ENCODE assay signal across 1 cellular context in the genomic region with DNA sequence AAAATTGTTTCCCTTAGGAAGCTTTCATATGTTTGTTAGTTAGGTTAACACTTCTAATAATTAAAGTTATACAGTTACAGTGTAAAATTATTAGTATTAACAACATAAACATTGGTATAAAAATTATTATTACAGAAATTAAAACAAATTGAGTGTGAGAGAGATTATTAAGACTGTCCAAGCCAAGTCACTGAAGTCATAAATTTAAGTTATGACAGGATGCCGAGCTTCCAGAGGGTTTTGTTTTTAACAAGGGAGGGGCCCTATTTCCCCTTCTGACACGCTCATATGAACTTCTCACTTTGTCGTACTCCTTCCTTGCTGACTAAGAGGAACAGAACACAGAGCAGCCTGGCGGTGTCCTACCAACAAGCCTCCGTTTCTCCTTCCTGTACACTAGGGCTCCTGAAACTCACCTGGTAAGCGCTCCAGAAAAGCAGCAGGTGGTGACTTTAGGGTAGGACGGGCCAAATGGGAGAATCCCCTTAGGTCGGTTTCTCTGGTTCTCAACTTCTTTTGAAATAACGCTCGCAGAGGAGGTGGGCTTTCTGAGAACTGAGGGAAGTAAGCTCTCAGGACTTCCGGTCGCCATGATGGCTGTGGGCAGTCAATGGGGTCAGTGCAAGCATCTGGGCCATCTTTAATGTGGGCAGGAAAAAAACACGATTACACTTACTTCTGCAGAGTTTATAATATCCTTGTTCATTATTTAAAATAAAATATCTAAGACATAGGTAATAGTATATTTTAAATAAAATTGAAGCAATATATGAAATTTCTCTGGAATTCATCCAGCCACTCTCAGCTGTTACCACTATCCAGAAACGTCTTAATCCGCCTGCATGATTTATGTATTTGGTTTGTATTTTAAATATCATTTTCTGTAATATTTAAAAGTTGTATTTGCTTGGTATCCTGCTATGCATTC.
TF ChIP-seq lines count a peak whose summit lies in the region.

Gene CARD8 (minus strand): TSS at position 537 of the 928 bp plus-strand sequence. CDS start 14,892 bp downstream, outside the sequence.

TF ChIP-seq in K562, 482 proteins besides CTCF, POLR2A, EP300 and RAD21 (continued from another document):
- TF ChIP-seq ARID4B (CRISPR knock-in tag; IDR thresholded peaks at IDR 0.05) (no peak), POLR2B (IDR thresholded peaks at IDR 0.05; ENCODE audit: low read depth, partially characterized antibody) (peak; percentile 92), ZNF609 (CRISPR knock-in tag; IDR thresholded peaks at IDR 0.05; ENCODE audit: borderline replicate concordance) (no peak), MAZ (CRISPR knock-in tag; conservative IDR thresholded peaks at IDR 0.05 in 1 of 2, IDR thresholded peaks at IDR 0.05 in 1 of 2) (peak; percentile 56 to 77; a peak in 3 of 4 replicates), DPF2 (IDR thresholded peaks at IDR 0.05) (peak; percentile 61; the same call in 1 of the 2 replicates), IFI16 (CRISPR knock-in tag; IDR thresholded peaks at IDR 0.05) (no peak), STAG1 (CRISPR knock-in tag; IDR thresholded peaks at IDR 0.05; ENCODE audit: borderline replicate concordance) (no peak), TAF15 (IDR thresholded peaks at IDR 0.05; ENCODE audit: low read depth, low read length) (no peak), TEAD4 (IDR thresholded peaks at IDR 0.05; ENCODE audit: low read length) (0 out of 2 replicates have a peak, but pooled peaks have one; percentile 46), TEAD4 (CRISPR knock-in tag; IDR thresholded peaks at IDR 0.05; ENCODE audit: borderline replicate concordance) (no peak), SMARCB1 (IDR thresholded peaks at IDR 0.05; ENCODE audit: insufficient read length, low read depth) (no peak), PHF20 (IDR thresholded peaks at IDR 0.05; ENCODE audit: partially characterized antibody) (peak; percentile 87), ARHGAP35 (IDR thresholded peaks at IDR 0.05; ENCODE audit: partially characterized antibody) (no peak), MCM2 (IDR thresholded peaks at IDR 0.05; ENCODE audit: low read depth) (no peak), JUND (IDR thresholded peaks at IDR 0.05; ENCODE audit: borderline replicate concordance, low read depth, low read length) (peak; percentile 38; the same call in 1 of the 2 replicates), JUND (tag; IDR thresholded peaks at IDR 0.05; ENCODE audit: borderline replicate concordance, low read depth, low read length) (peak; percentile 77; the same call in 1 of the 3 replicates), MTA1 (IDR thresholded peaks at IDR 0.05; ENCODE audit: borderline replicate concordance) (no peak), NFATC3 (IDR thresholded peaks at IDR 0.05) (no peak; the same call in 1 of the 2 replicates), ZNF224 (CRISPR knock-in tag; IDR thresholded peaks at IDR 0.05) (no peak), KLF6 (CRISPR knock-in tag; IDR thresholded peaks at IDR 0.05; ENCODE audit: borderline replicate concordance) (no peak), ZNF77 (CRISPR knock-in tag; IDR thresholded peaks at IDR 0.05) (no peak), ZNF197 (CRISPR knock-in tag; IDR thresholded peaks at IDR 0.05; ENCODE audit: low read depth) (peak; percentile 89; the same call in 1 of the 2 replicates), POLR3A (IDR thresholded peaks at IDR 0.05; ENCODE audit: borderline replicate concordance, extremely low read depth, insufficient read depth, insufficient read length) (no peak), HNRNPLL (IDR thresholded peaks at IDR 0.05; ENCODE audit: low read depth, low read length, poor library complexity, severe bottlenecking) (no peak), ESRRA (IDR thresholded peaks at IDR 0.05; ENCODE audit: borderline replicate concordance, low read depth) (peak; percentile 53; the same call in 1 of the 2 replicates)
- TF ChIP-seq, protein P1, sequence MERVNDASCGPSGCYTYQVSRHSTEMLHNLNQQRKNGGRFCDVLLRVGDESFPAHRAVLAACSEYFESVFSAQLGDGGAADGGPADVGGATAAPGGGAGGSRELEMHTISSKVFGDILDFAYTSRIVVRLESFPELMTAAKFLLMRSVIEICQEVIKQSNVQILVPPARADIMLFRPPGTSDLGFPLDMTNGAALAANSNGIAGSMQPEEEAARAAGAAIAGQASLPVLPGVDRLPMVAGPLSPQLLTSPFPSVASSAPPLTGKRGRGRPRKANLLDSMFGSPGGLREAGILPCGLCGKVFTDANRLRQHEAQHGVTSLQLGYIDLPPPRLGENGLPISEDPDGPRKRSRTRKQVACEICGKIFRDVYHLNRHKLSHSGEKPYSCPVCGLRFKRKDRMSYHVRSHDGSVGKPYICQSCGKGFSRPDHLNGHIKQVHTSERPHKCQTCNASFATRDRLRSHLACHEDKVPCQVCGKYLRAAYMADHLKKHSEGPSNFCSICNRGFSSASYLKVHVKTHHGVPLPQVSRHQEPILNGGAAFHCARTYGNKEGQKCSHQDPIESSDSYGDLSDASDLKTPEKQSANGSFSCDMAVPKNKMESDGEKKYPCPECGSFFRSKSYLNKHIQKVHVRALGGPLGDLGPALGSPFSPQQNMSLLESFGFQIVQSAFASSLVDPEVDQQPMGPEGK (CRISPR knock-in tag; IDR thresholded peaks at IDR 0.05; ENCODE audit: borderline replicate concordance), result no peak
- TF ChIP-seq, protein P2, sequence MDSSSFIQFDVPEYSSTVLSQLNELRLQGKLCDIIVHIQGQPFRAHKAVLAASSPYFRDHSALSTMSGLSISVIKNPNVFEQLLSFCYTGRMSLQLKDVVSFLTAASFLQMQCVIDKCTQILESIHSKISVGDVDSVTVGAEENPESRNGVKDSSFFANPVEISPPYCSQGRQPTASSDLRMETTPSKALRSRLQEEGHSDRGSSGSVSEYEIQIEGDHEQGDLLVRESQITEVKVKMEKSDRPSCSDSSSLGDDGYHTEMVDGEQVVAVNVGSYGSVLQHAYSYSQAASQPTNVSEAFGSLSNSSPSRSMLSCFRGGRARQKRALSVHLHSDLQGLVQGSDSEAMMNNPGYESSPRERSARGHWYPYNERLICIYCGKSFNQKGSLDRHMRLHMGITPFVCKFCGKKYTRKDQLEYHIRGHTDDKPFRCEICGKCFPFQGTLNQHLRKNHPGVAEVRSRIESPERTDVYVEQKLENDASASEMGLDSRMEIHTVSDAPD (CRISPR knock-in tag; IDR thresholded peaks at IDR 0.05), result no peak
- TF ChIP-seq, protein P3, sequence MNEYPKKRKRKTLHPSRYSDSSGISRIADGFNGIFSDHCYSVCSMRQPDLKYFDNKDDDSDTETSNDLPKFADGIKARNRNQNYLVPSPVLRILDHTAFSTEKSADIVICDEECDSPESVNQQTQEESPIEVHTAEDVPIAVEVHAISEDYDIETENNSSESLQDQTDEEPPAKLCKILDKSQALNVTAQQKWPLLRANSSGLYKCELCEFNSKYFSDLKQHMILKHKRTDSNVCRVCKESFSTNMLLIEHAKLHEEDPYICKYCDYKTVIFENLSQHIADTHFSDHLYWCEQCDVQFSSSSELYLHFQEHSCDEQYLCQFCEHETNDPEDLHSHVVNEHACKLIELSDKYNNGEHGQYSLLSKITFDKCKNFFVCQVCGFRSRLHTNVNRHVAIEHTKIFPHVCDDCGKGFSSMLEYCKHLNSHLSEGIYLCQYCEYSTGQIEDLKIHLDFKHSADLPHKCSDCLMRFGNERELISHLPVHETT (CRISPR knock-in tag; conservative IDR thresholded peaks at IDR 0.05 in 1 of 2, IDR thresholded peaks at IDR 0.05 in 1 of 2), result peak in 1 of 2 experiments; percentile 72; a peak in 2 of 4 replicates
- TF ChIP-seq, protein P4, sequence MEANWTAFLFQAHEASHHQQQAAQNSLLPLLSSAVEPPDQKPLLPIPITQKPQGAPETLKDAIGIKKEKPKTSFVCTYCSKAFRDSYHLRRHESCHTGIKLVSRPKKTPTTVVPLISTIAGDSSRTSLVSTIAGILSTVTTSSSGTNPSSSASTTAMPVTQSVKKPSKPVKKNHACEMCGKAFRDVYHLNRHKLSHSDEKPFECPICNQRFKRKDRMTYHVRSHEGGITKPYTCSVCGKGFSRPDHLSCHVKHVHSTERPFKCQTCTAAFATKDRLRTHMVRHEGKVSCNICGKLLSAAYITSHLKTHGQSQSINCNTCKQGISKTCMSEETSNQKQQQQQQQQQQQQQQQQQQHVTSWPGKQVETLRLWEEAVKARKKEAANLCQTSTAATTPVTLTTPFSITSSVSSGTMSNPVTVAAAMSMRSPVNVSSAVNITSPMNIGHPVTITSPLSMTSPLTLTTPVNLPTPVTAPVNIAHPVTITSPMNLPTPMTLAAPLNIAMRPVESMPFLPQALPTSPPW (CRISPR knock-in tag; IDR thresholded peaks at IDR 0.05), result peak; percentile 87
- TF ChIP-seq, protein P5, sequence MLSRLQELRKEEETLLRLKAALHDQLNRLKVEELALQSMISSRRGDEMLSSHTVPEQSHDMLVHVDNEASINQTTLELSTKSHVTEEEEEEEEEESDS (CRISPR knock-in tag; IDR thresholded peaks at IDR 0.05), result no peak
- TF ChIP-seq, protein P6, sequence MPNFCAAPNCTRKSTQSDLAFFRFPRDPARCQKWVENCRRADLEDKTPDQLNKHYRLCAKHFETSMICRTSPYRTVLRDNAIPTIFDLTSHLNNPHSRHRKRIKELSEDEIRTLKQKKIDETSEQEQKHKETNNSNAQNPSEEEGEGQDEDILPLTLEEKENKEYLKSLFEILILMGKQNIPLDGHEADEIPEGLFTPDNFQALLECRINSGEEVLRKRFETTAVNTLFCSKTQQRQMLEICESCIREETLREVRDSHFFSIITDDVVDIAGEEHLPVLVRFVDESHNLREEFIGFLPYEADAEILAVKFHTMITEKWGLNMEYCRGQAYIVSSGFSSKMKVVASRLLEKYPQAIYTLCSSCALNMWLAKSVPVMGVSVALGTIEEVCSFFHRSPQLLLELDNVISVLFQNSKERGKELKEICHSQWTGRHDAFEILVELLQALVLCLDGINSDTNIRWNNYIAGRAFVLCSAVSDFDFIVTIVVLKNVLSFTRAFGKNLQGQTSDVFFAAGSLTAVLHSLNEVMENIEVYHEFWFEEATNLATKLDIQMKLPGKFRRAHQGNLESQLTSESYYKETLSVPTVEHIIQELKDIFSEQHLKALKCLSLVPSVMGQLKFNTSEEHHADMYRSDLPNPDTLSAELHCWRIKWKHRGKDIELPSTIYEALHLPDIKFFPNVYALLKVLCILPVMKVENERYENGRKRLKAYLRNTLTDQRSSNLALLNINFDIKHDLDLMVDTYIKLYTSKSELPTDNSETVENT (CRISPR knock-in tag; IDR thresholded peaks at IDR 0.05), result no peak
- TF ChIP-seq, protein P7, sequence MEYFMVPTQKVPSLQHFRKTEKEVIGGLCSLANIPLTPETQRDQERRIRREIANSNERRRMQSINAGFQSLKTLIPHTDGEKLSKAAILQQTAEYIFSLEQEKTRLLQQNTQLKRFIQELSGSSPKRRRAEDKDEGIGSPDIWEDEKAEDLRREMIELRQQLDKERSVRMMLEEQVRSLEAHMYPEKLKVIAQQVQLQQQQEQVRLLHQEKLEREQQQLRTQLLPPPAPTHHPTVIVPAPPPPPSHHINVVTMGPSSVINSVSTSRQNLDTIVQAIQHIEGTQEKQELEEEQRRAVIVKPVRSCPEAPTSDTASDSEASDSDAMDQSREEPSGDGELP (CRISPR knock-in tag; IDR thresholded peaks at IDR 0.05; ENCODE audit: borderline replicate concordance), result peak; percentile 66; the same call in 1 of the 2 replicates
